Comparison of ENCODE assay signal across 14 cellular contexts in the genomic region with DNA sequence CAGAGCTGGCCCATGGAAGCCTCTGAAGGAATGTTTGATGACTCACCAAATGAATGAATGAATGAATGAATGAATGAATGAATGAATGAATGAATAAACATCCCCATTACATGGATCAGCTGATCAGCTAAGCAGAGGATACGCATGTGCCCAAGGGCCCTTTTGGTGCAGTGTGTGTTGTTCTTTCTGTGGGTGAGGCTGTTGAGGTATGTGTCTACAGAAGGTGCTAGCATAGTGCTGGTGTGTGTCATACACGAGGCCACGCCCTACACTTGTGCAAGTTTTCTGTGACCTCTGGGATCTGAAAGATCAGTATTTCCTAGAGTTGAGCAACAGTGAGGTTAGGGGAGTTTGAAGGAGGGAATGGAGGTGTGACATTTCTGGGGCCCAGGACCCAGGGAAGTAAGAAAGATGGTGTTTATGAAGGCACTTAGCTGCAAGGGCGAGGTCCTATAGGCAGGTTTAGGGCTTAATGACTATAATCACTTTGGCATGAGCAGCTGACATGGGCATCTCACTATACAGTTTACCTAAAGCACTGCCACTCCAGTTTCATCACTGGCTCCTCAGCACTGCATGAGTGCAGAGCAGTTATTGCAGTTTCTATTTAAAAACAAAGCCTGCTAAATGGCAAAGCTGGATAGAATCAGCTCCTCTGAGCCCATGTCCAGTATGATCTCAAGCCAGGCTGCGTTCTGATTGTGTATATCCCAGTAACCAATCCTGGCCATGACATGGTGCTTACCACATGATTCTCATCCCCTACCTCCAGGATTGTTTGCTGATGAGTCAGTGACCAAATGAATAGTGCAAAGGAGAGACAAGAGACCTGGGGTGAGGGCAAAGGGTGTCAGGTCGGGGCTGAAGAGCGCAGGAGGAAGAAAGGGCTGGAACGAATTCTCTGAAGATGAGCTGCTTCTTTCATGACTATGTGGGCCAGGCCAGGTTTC. TPM values are rescaled to one million over a fixed set of nuclear protein-coding genes. Genes with fewer than 3 reads are reported as not detected.
A peak's percentile ranks its signal among the peaks of the same experiment; 100 is the strongest.
DNase-seq lines count a peak whose midpoint lies in the region; ATAC-seq and TF ChIP-seq lines count a peak whose summit lies in the region.
"Had no signal": no experiment of that assay in that cellular context is flagged by ENCODE, and none has a peak within 500 bp of the region (broad histone marks: within the 10 kb centered on the region; RNA-seq: fewer than 3 reads in every experiment).

No MANE protein-coding gene starts in this region.

- no peak overlapping the region for H2AFZ ChIP-seq in neural progenitor cell (replicated peaks)

- TF ChIP-seq CTCF in testis (IDR thresholded peaks at IDR 0.05) = no peak
- no peak for TF ChIP-seq CTCF in neural progenitor cell (IDR thresholded peaks at IDR 0.05)

- peaks cover 20% of the 10 kb centered on the region for H3K27me3 Mint-ChIP-seq in neural progenitor cell (ENCODE audit: insufficient read depth, low read depth)

- TF ChIP-seq POLR2A in testis (IDR thresholded peaks at IDR 0.05) = no peak

- no peaks in the 10 kb centered on the region for H3K36me3 Mint-ChIP-seq in neural progenitor cell

- peak; percentile 95 for ATAC-seq in left colon
- ATAC-seq: SK-N-SH treated with all-trans-retinoic acid at 6 μM for 48 hours had no signal

- H3K4me3 Mint-ChIP-seq in neural progenitor cell = no peak overlapping the region
- H3K4me3 Mint-ChIP-seq: activated naive CD4-positive, alpha-beta T cell treated with anti-CD3 and anti-CD28 coated beads for 36 hours had no signal

- no peaks in the 10 kb centered on the region for H3F3A ChIP-seq in neural progenitor cell (ENCODE audit: low read depth)

- H3K36me3 ChIP-seq in testis (ENCODE audit: low read depth, missing control alignments) = no peaks in the 10 kb centered on the region
- H3K36me3 ChIP-seq in neural progenitor cell = no peaks in the 10 kb centered on the region
- H3K36me3 ChIP-seq: heart right ventricle had no signal

- H3K9me3 Mint-ChIP-seq in neural progenitor cell = no peaks in the 10 kb centered on the region
- H3K9me3 Mint-ChIP-seq: activated naive CD4-positive, alpha-beta T cell treated with anti-CD3 and anti-CD28 coated beads for 36 hours had no signal

- no peak overlapping the region for H3K27ac Mint-ChIP-seq in neural progenitor cell
- H3K27ac Mint-ChIP-seq: activated naive CD4-positive, alpha-beta T cell treated with anti-CD3 and anti-CD28 coated beads for 36 hours had no signal

- H3K4me3 ChIP-seq in testis (no peak overlapping the region), neural progenitor cell (no peak overlapping the region)
- H3K4me3 ChIP-seq: heart right ventricle had no signal

- peaks cover 10% of the 10 kb centered on the region for H3K4me1 Mint-ChIP-seq in neural progenitor cell

- H3K27me3 ChIP-seq in testis (no peaks in the 10 kb centered on the region), neural progenitor cell (no peaks in the 10 kb centered on the region)
- H3K27me3 ChIP-seq: heart right ventricle had no signal

- H3K9ac ChIP-seq in neural progenitor cell = no peak overlapping the region

- H3K9me3 ChIP-seq in testis (no peaks in the 10 kb centered on the region), neural progenitor cell (ENCODE audit: low read depth) (no peaks in the 10 kb centered on the region)
- H3K9me3 ChIP-seq: heart right ventricle had no signal

- H4K20me1 ChIP-seq in neural progenitor cell (ENCODE audit: low read depth) = no peaks in the 10 kb centered on the region

- intact Hi-C loops in left colon (cut with DNase I, micrococcal nuclease) = no loop called here
- intact Hi-C loops in posterior vena cava (cut with DNase I) = no loop called here
- intact Hi-C loops in testis (cut with DNase I; ENCODE audit: low total_unique reads) = no loop called here

- no peaks in the 10 kb centered on the region for H3K79me2 ChIP-seq in neural progenitor cell (ENCODE audit: low read depth)

- WGBS in testis, 2 donors = 91 to 94% methylated on average over 8 of the region's 8 CpGs

- H3K27ac ChIP-seq in testis (no peak overlapping the region), neural progenitor cell (no peak overlapping the region)

- H3K4me1 ChIP-seq in testis = no peaks in the 10 kb centered on the region
- H3K4me1 ChIP-seq in neural progenitor cell = peaks cover 11% of the 10 kb centered on the region

- DNase-seq in COLO829 (ENCODE audit: low spot score) (peak; percentile 59), HT1080 (ENCODE audit: low read depth) (peak; percentile 65), SKM-1 treated with dmso at 0.1 percent for 144 hours (lab: John Stamatoyannopoulos, UW; ENCODE audit: unreplicated experiment) (peak; percentile 67), left colon (peak; percentile 57 to 68), posterior vena cava (ENCODE audit: low spot score) (no peak), testis (no peak), neural progenitor cell (ENCODE audit: low spot score) (no peak), iPS-NIHi11 (ENCODE audit: low spot score) (no peak)
- DNase-seq: activated CD4-positive, alpha-beta T cell treated with anti-CD3 and anti-CD28 coated beads, Interleukin-2, amount 50 U/mL, for 4 hours; activated naive CD4-positive, alpha-beta T cell treated with anti-CD3 and anti-CD28 coated beads for 36 hours; C1 segment of cervical spinal cord; heart right ventricle; NCI-H2171 treated with DMSO at 0.1 percent for 48 hours had no signal

- no peak overlapping the region for H3K4me2 ChIP-seq in neural progenitor cell

RNA-seq across cellular contexts. Expression of a gene that starts 36.4 kb away (rescaled TPM):
- total RNA-seq in HT1080 (2014; rRNA removed; shearing (Covaris generic)) = 2.7 and 5.2 TPM in 2 replicates
- polyA plus RNA-seq in HT1080 (2015; cell fraction: cytosol; rRNA removed) = 4.6 and 5.5 TPM in 2 replicates
- 5.4 and 7.8 TPM in 2 replicates for polyA plus RNA-seq in HT1080 (2015; cell fraction: nucleus; rRNA removed)
- 1 to 10 TPM; 4.3 to 7.4 TPM for total RNA-seq in left colon
- total RNA-seq in posterior vena cava = under 1 TPM in 1 of 2 donors, not detected in 1; 0.19 TPM
- total RNA-seq in testis = 1 to 10 TPM; 1.1 to 1.3 TPM
- 5.3 TPM for polyA plus RNA-seq in testis (ENCODE audit: insufficient read depth, low read depth, low replicate concordance)
- total RNA-seq in neural progenitor cell (ENCODE audit: low replicate concordance) = 4.9 and 5.7 TPM in 2 replicates

Comparison
In these comparisons a context has a peak if more than half of its experiments do, and no peak if none do; other contexts are left out.
1. DNase-seq: peak in COLO829 (single experiment), HT1080 (single experiment), SKM-1 treated with dmso at 0.1 percent for 144 hours (single experiment) and left colon (2 of 2); none in posterior vena cava (single experiment), testis (single experiment), neural progenitor cell (single experiment) and iPS-NIHi11 (single experiment).